8 cellular contexts compared by ENCODE assay signal in the genomic region with DNA sequence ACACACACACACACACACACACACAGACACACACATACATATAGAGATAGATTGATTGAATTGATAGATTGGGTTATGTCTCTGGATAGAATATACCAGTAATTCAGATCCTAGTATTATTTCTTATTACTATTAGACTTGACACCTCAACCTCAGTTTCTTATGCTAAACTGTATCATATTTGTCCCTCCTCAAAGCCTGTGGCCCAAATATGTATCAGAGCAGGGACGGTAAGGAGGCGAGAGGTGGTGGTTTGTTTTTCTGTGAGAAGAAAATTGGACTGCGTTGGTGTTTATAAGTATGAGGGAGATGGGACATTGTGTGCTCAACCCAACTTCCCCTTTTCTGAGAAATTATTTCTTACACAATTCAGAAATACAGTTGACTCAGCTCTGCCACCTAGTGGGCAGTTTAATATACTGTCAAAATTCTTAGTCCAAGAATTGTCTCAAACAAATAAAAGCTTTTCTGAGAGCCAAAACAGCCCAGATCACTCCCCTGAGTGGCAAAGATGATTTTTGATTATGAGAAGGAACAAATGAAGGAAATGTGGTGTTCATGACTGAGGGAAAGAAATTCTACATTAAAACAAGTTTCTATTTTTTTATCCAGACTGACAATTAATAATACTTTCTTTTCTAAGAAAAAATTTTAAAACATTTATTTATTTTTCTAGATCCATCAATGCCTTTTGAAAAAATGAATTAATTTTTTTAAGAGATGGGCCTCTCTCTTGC. TPM values are rescaled to one million over a fixed set of nuclear protein-coding genes. Genes with fewer than 3 reads are reported as not detected.
A peak's percentile ranks its signal among the peaks of the same experiment; 100 is the strongest.
DNase-seq lines count a peak whose midpoint lies in the region; ATAC-seq and TF ChIP-seq lines count a peak whose summit lies in the region.

No MANE protein-coding gene starts in this region.

- no peaks in the 10 kb centered on the region for H3K36me3 ChIP-seq in lung (ENCODE audit: control insufficient read depth in 2 of 2, insufficient read depth in 2 of 2, low read length in 2 of 2)

- ATAC-seq in HG03354 (IDR thresholded peaks at IDR 0.05; ENCODE audit: poor library complexity, severe bottlenecking, unreplicated experiment) (peak; percentile 66), lung (ENCODE audit: insufficient read depth, low FRiP score) (peak; percentile 80), HG02870 (IDR thresholded peaks at IDR 0.05; ENCODE audit: unreplicated experiment) (no peak)

- no peaks in the 10 kb centered on the region for H3K9me3 ChIP-seq in lung (ENCODE audit: control insufficient read depth in 2 of 2, insufficient read depth in 1 of 2, low read length in 1 of 2)

- peaks cover 0 to 1% of the 10 kb centered on the region in 2 donors for H3K4me1 ChIP-seq in lung (ENCODE audit: control insufficient read depth in 2 of 2, insufficient read depth in 2 of 2, low read length in 2 of 2)

- H3K27me3 ChIP-seq in dorsolateral prefrontal cortex (no peaks in the 10 kb centered on the region), lung (ENCODE audit: control insufficient read depth, insufficient read depth) (no peaks in the 10 kb centered on the region)

- TF ChIP-seq CTCF in dorsolateral prefrontal cortex (IDR thresholded peaks at IDR 0.05 in 54 of 56, conservative IDR thresholded peaks at IDR 0.05 in 2 of 56; ENCODE audit: low read depth in 1 of 56, partially characterized antibody in 56 of 56) = peak; percentile 84 to 100 (median 94)
- TF ChIP-seq CTCF in lung (IDR thresholded peaks at IDR 0.05; ENCODE audit: control extremely low read depth, extremely low read depth) = peak; percentile 70

- intact Hi-C loops in dorsolateral prefrontal cortex (cut with DNase I) = loop anchor here in 1 of 2 donors (1.0 kb wide), 1 partner anchor 30 kb away; no protein-coding TSS in a partner anchor

- peak; percentile 88 for DNase-seq in DMS53 (lab: John Stamatoyannopoulos, UW)
- DNase-seq in NCI-H526 (lab: John Stamatoyannopoulos, UW) = peak; percentile 81 to 96
- peak; percentile 68 to 82 for DNase-seq in activated CD4-positive, alpha-beta T cell treated with anti-CD3 and anti-CD28 coated beads for 4 hours
- DNase-seq in dorsolateral prefrontal cortex = peak in 3 of 10 donors; percentile 15 to 73 (median 27)
- peak; percentile 71 for DNase-seq in lung (ENCODE audit: low spot score)
- DNase-seq in stimulated activated CD8-positive, alpha-beta memory T cell treated with anti-CD3 and anti-CD28 coated beads, Interleukin-4, amount 100 ng/mL, for 24 hours (ENCODE audit: low read depth) = peak; percentile 35

- peak overlapping the region in 29 of 59 donors; percentile 2 to 47 (median 29) for H3K4me3 ChIP-seq in dorsolateral prefrontal cortex
- no peak overlapping the region for H3K4me3 ChIP-seq in lung

- H3K27ac ChIP-seq in dorsolateral prefrontal cortex = peak overlapping the region in 57 of 59 donors; percentile 5 to 90 (median 78)
- peak overlapping the region; percentile 80 to 81 for H3K27ac ChIP-seq in lung (ENCODE audit: low read depth in 1 of 2, low read length in 1 of 2)

- WGBS in lung, 2 donors = 0 to 1% methylated on average over 3 of the region's 3 CpGs

RNA-seq across cellular contexts. Expression of a gene that starts 10.8 kb away (rescaled TPM):
- total RNA-seq in dorsolateral prefrontal cortex (100 to 1,000 TPM in 98 of 120 experiments, 10 to 100 TPM in 22; 36.4 to 580 (median 158) TPM), lung (1,000 to 10,000 TPM in 1 of 2 donors, 100 to 1,000 TPM in 1; 556 to 1,810 TPM)
- polyA plus RNA-seq in lung = 100 to 1,000 TPM; 178 to 850 TPM

RNA-seq across cellular contexts. Expression of a gene that starts 14.3 kb away (rescaled TPM):
- total RNA-seq in dorsolateral prefrontal cortex (1 to 10 TPM in 3 of 120 experiments, under 1 TPM in 39, not detected in 78; 0.20 to 1.2 (median 0.42) TPM), lung (not detected)
- not detected for polyA plus RNA-seq in lung

RNA-seq across cellular contexts. Expression of a gene that starts 42.7 kb away (rescaled TPM):
- total RNA-seq in dorsolateral prefrontal cortex (10 to 100 TPM; 13.1 to 24.6 (median 19.0) TPM), lung (10 to 100 TPM in 1 of 2 donors, 1 to 10 TPM in 1; 9.4 to 21.3 TPM)
- polyA plus RNA-seq in lung = 10 to 100 TPM; 33.4 to 34.3 TPM

RNA-seq across cellular contexts. Expression of a gene that starts 42.8 kb away (rescaled TPM):
- total RNA-seq in dorsolateral prefrontal cortex (10 to 100 TPM; 13.4 to 48.3 (median 29.4) TPM), lung (1 to 10 TPM in 1 of 2 donors, under 1 TPM in 1; 0.06 to 1.0 TPM)
- polyA plus RNA-seq in lung = under 1 TPM; 0.45 to 0.47 TPM

RNA-seq across cellular contexts. Expression of a gene that starts 49.4 kb away (rescaled TPM):
- total RNA-seq in dorsolateral prefrontal cortex = 10 to 100 TPM; 10.5 to 32.8 (median 17.8) TPM
- 10 to 100 TPM; 29.7 to 30.9 TPM for total RNA-seq in lung
- 1 to 10 TPM; 7.0 to 8.0 TPM for polyA plus RNA-seq in lung
